In the genomic region with DNA sequence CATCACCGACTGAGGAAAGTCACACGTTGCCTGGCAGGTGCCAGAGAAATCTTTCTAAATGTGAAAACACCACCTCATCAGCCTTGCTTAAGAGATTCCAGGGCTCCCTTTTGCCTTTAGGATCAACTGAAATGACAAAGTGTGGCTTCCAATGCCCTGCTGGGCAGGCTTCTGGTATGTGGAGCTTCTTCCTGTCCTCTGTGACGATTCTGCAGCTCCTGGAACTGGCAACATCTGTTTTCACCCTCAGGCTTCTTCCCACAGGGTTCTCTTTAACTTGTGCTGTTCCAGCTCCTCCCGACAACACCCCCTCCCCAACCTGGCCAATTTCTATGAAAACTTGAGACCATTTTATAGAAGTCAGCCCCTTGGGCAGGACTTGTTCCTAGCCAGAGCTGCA, we compare ENCODE assay signal across 20 cellular contexts. TPM values are rescaled to one million over a fixed set of nuclear protein-coding genes. Genes with fewer than 3 reads are reported as not detected.
DNase-seq lines count a peak whose midpoint lies in the region; ATAC-seq, FAIRE-seq and TF ChIP-seq lines count a peak whose summit lies in the region.
"Had no signal": no experiment of that assay in that cellular context is flagged by ENCODE, and none has a peak within 500 bp of the region (broad histone marks: within the 10 kb centered on the region; RNA-seq: fewer than 3 reads in every experiment).

No MANE protein-coding gene starts in this region.

- peaks cover 37% of the 10 kb centered on the region for H3K27me3 Mint-ChIP-seq in nephron progenitor cell (ENCODE audit: low read depth, poor library complexity)
- H3K27me3 Mint-ChIP-seq in effector memory CD8-positive, alpha-beta T cell: peaks cover 41 to 73% of the 10 kb centered on the region in 2 donors
- H3K27me3 Mint-ChIP-seq in activated naive CD8-positive, alpha-beta T cell treated with anti-CD3 and anti-CD28 coated beads, Interleukin-2, amount 50 U/mL, for 24 hours: peaks cover 26% of the 10 kb centered on the region

- H3K4me1 Mint-ChIP-seq in nephron progenitor cell: peaks cover 61% of the 10 kb centered on the region
- peaks cover 4 to 5% of the 10 kb centered on the region in 2 donors for H3K4me1 Mint-ChIP-seq in effector memory CD8-positive, alpha-beta T cell (ENCODE audit: low read depth in 2 of 2)
- peaks cover 4% of the 10 kb centered on the region for H3K4me1 Mint-ChIP-seq in activated naive CD8-positive, alpha-beta T cell treated with anti-CD3 and anti-CD28 coated beads, Interleukin-2, amount 50 U/mL, for 24 hours

- DNase-seq in ELF-1 (ENCODE audit: low read depth, low spot score): peak; percentile 75
- DNase-seq in H1 (ENCODE audit: low read depth in 1 of 2, low spot score in 2 of 2): no peak
- no peak for DNase-seq in nephron progenitor cell
- DNase-seq in effector memory CD8-positive, alpha-beta T cell: no peak
- DNase-seq in esophagus muscularis mucosa (ENCODE audit: extremely low spot score): no peak
- no peak for DNase-seq in activated naive CD8-positive, alpha-beta T cell treated with anti-CD3 and anti-CD28 coated beads, Interleukin-2, amount 50 U/mL, for 24 hours
- DNase-seq in NCI-H2029 treated with DMSO at 0.1 percent for 48 hours (lab: John Stamatoyannopoulos, UW): no peak
- DNase-seq: 8988T; CD4-positive, alpha-beta memory T cell; DMS53; DND-41; EL; HCEC 1CT had no signal

- H3K9ac ChIP-seq in HUES64 (ENCODE audit: low read depth, low read length): no peak overlapping the region
- H3K9ac ChIP-seq in H1 (replicated peaks in 1 of 4; ENCODE audit: extremely low read depth in 1 of 4, low read depth in 3 of 4, low read length in 3 of 4): no peak overlapping the region
- H3K9ac ChIP-seq: BLaER1 had no signal

- no peak overlapping the region for H3K23ac ChIP-seq in H1 (ENCODE audit: insufficient read length)

- TF ChIP-seq POLR2A in H1 (IDR thresholded peaks at IDR 0.05; ENCODE audit: control extremely low read depth in 1 of 2, low read depth in 2 of 2, low read length in 2 of 2): no peak
- TF ChIP-seq POLR2A in esophagus muscularis mucosa (IDR thresholded peaks at IDR 0.05; ENCODE audit: low read depth): no peak

- H4K8ac ChIP-seq in H1 (ENCODE audit: extremely low read depth, insufficient read depth, low read length): no peak overlapping the region

- no peak overlapping the region for H3K14ac ChIP-seq in H1 (ENCODE audit: insufficient read length)

- no peaks in the 10 kb centered on the region for H3K36me3 Mint-ChIP-seq in nephron progenitor cell (ENCODE audit: low read depth)
- H3K36me3 Mint-ChIP-seq in effector memory CD8-positive, alpha-beta T cell (ENCODE audit: insufficient read depth): peaks cover 3% of the 10 kb centered on the region
- no peaks in the 10 kb centered on the region for H3K36me3 Mint-ChIP-seq in activated naive CD8-positive, alpha-beta T cell treated with anti-CD3 and anti-CD28 coated beads, Interleukin-2, amount 50 U/mL, for 24 hours (ENCODE audit: low read depth)
- H3K36me3 Mint-ChIP-seq: CD14-positive monocyte; CD4-positive, alpha-beta memory T cell had no signal

- H3K4me3 ChIP-seq in HUES64 (ENCODE audit: low read length) (no peak overlapping the region), H1 (ENCODE audit: extremely low read depth in 1 of 4, insufficient read depth in 2 of 4, low read depth in 3 of 4, low read length in 4 of 4) (no peak overlapping the region), esophagus muscularis mucosa (no peak overlapping the region)
- H3K4me3 ChIP-seq: BLaER1 had no signal

- peak overlapping the region; percentile 89 for H4K91ac ChIP-seq in H1 (replicated peaks; ENCODE audit: insufficient read length, low read length)

- peak overlapping the region; percentile 88 for H2BK120ac ChIP-seq in H1 (replicated peaks; ENCODE audit: low read depth, low read length)

- H2BK12ac ChIP-seq in H1 (ENCODE audit: low read depth, low read length): peak overlapping the region; percentile 98; the same call in 1 of the 2 replicates

- no peaks in the 10 kb centered on the region for H3K79me2 ChIP-seq in H1 (ENCODE audit: control insufficient read depth in 1 of 2, insufficient read depth in 2 of 2, low read length in 2 of 2)

- no peak overlapping the region for H3K4me3 Mint-ChIP-seq in nephron progenitor cell
- no peak overlapping the region for H3K4me3 Mint-ChIP-seq in effector memory CD8-positive, alpha-beta T cell
- no peak overlapping the region for H3K4me3 Mint-ChIP-seq in activated naive CD8-positive, alpha-beta T cell treated with anti-CD3 and anti-CD28 coated beads, Interleukin-2, amount 50 U/mL, for 24 hours
- H3K4me3 Mint-ChIP-seq: CD14-positive monocyte; CD4-positive, alpha-beta memory T cell had no signal

- H3K27ac ChIP-seq in HUES64 (ENCODE audit: low read depth, low read length): peak overlapping the region; percentile 37; the same call in 1 of the 2 replicates
- no peak overlapping the region for H3K27ac ChIP-seq in H1 (ENCODE audit: low read depth, low read length)
- H3K27ac ChIP-seq in esophagus muscularis mucosa (replicated peaks in 1 of 4): no peak overlapping the region
- H3K27ac ChIP-seq: BLaER1 had no signal

- CTCF ChIA-PET in H1 (lab: Charles Lee; ENCODE audit: partially characterized antibody): interaction anchor here (0.6 to 24.6 kb wide), 11 partner anchors 12 to 354 kb away, joined by 3 to 476 read pairs (median 4); partner anchors contain the start of gene TPPP3

- H2AFZ ChIP-seq in H1 (ENCODE audit: low read length): no peak overlapping the region

- no peak for TF ChIP-seq RAD21 in H1 (IDR thresholded peaks at IDR 0.05 in 1 of 2, conservative IDR thresholded peaks at IDR 0.05 in 1 of 2; ENCODE audit: low read depth in 2 of 2, low read length in 2 of 2)

- peaks cover under 1% of the 10 kb centered on the region; the same call in 1 of the 2 replicates for H3K23me2 ChIP-seq in H1 (ENCODE audit: low read depth, low read length)

- intact Hi-C loops in esophagus muscularis mucosa (cut with DNase I): no loop called here

- H3K9me3 ChIP-seq in HUES64 (ENCODE audit: insufficient read depth, low read depth, low read length) (no peaks in the 10 kb centered on the region), H1 (ENCODE audit: insufficient read depth in 2 of 2, low read depth in 1 of 2, low read length in 1 of 2) (no peaks in the 10 kb centered on the region), esophagus muscularis mucosa (no peaks in the 10 kb centered on the region)
- H3K9me3 ChIP-seq: BLaER1 had no signal

- H2AK5ac ChIP-seq in H1 (ENCODE audit: low read depth, low read length): peak overlapping the region; percentile 82; the same call in 1 of the 2 replicates

- no peak overlapping the region for H3K56ac ChIP-seq in H1 (replicated peaks; ENCODE audit: insufficient read length, low read depth, low read length)

- no peak for ATAC-seq in effector memory CD8-positive, alpha-beta T cell (replicated peaks)
- no peak for ATAC-seq in activated naive CD8-positive, alpha-beta T cell treated with anti-CD3 and anti-CD28 coated beads, Interleukin-2, amount 50 U/mL, for 24 hours

- TF ChIP-seq EP300 in H1 (IDR thresholded peaks at IDR 0.05; ENCODE audit: borderline replicate concordance in 1 of 2, low read depth in 2 of 2, low read length in 2 of 2): no peak
- TF ChIP-seq EP300 in esophagus muscularis mucosa (IDR thresholded peaks at IDR 0.05): no peak

- H3K27me3 ChIP-seq in HUES64 (ENCODE audit: insufficient read depth, low read length) (no peaks in the 10 kb centered on the region; the same call in 1 of the 2 replicates), H1 (replicated peaks in 1 of 4; ENCODE audit: control insufficient read depth in 3 of 4, extremely low read depth in 1 of 4, insufficient read depth in 3 of 4, low read length in 3 of 4) (no peaks in the 10 kb centered on the region; a peak in 1 of 7 replicates), esophagus muscularis mucosa (peaks cover 0 to 16% (median 0%) of the 10 kb centered on the region in 4 donors)

- H3K4me1 ChIP-seq in HUES64 (ENCODE audit: insufficient read depth, low read length) (peaks cover 34% of the 10 kb centered on the region), H1 (replicated peaks in 1 of 4; ENCODE audit: control insufficient read depth in 3 of 4, insufficient read depth in 4 of 4, low read length in 3 of 4) (peaks cover 20 to 34% (median 27%) of the 10 kb centered on the region in 4 experiments), esophagus muscularis mucosa (peaks cover 4 to 8% (median 5%) of the 10 kb centered on the region in 4 donors)

- 67% methylated on average over 4 of the region's 4 CpGs for WGBS in HUES64
- WGBS in H1 (ENCODE audit: extremely low coverage in 1 of 2, insufficient coverage in 1 of 2, insufficient read length in 1 of 2, insufficient replicate concordance in 2 of 2, low coverage in 1 of 2, low lambda C conversion rate in 2 of 2, missing lambda C conversion rate in 1 of 2), 2 experiments: 76% methylated on average over 4 of the region's 4 CpGs; no CpG with 5 or more reads in 1 of the 2 experiments
- 88% methylated on average over 4 of the region's 4 CpGs for WGBS in esophagus muscularis mucosa

- no peaks in the 10 kb centered on the region; the same call in 1 of the 2 replicates for H3K79me1 ChIP-seq in H1 (ENCODE audit: low read depth, low read length)

- peak overlapping the region; percentile 88 for H3K18ac ChIP-seq in H1 (ENCODE audit: extremely low read depth, low read length)

- peak overlapping the region; percentile 96 for H2BK20ac ChIP-seq in H1 (ENCODE audit: low read length)

- H2BK15ac ChIP-seq in H1 (ENCODE audit: low read length): 0 out of 2 replicates have a peak overlapping the region, but pooled peaks have one; percentile 46

- H4K20me1 ChIP-seq in H1 (replicated peaks in 1 of 2; ENCODE audit: control insufficient read depth in 1 of 2, insufficient read depth in 2 of 2, low read length in 2 of 2): no peaks in the 10 kb centered on the region
- H4K20me1 ChIP-seq: BLaER1 had no signal

- H3K4ac ChIP-seq in H1 (replicated peaks; ENCODE audit: insufficient read length, low read depth, low read length): peak overlapping the region; percentile 57

- FAIRE-seq in H1 (lab: Jason Lieb, UNC): no peak
- FAIRE-seq: G401.6, GM12892 had no signal

- no peak for TF ChIP-seq CTCF in H1 (IDR thresholded peaks at IDR 0.05; ENCODE audit: control extremely low read depth in 1 of 3, insufficient read depth in 1 of 3, low read depth in 1 of 3, low read length in 3 of 3)
- TF ChIP-seq CTCF in nephron progenitor cell (IDR thresholded peaks at IDR 0.05): no peak
- no peak for TF ChIP-seq CTCF in esophagus muscularis mucosa (IDR thresholded peaks at IDR 0.05)

- H4K5ac ChIP-seq in H1 (ENCODE audit: insufficient read length, low read depth, low read length): no peak overlapping the region

- peak overlapping the region; percentile 39 for H3K27ac Mint-ChIP-seq in nephron progenitor cell
- no peak overlapping the region for H3K27ac Mint-ChIP-seq in effector memory CD8-positive, alpha-beta T cell
- H3K27ac Mint-ChIP-seq in activated naive CD8-positive, alpha-beta T cell treated with anti-CD3 and anti-CD28 coated beads, Interleukin-2, amount 50 U/mL, for 24 hours: no peak overlapping the region
- H3K27ac Mint-ChIP-seq: CD14-positive monocyte; CD4-positive, alpha-beta memory T cell had no signal

- peak overlapping the region; percentile 89 for H2BK5ac ChIP-seq in H1 (ENCODE audit: low read depth, low read length)

- peak overlapping the region in 1 of 2 experiments; percentile 34; a peak in 1 of 4 replicates for H3K4me2 ChIP-seq in H1 (ENCODE audit: insufficient read depth in 1 of 2, low read depth in 2 of 2, low read length in 2 of 2)
- H3K4me2 ChIP-seq: BLaER1 had no signal

- H3K9me3 Mint-ChIP-seq in nephron progenitor cell: no peaks in the 10 kb centered on the region
- H3K9me3 Mint-ChIP-seq in effector memory CD8-positive, alpha-beta T cell: no peaks in the 10 kb centered on the region
- H3K9me3 Mint-ChIP-seq in activated naive CD8-positive, alpha-beta T cell treated with anti-CD3 and anti-CD28 coated beads, Interleukin-2, amount 50 U/mL, for 24 hours: no peaks in the 10 kb centered on the region
- H3K9me3 Mint-ChIP-seq: CD4-positive, alpha-beta memory T cell had no signal

- no peaks in the 10 kb centered on the region for H3K36me3 ChIP-seq in HUES64 (ENCODE audit: insufficient read depth, low read length)
- no peaks in the 10 kb centered on the region for H3K36me3 ChIP-seq in H1 (ENCODE audit: control insufficient read depth in 2 of 4, insufficient read depth in 4 of 4, low read length in 3 of 4)
- H3K36me3 ChIP-seq in esophagus muscularis mucosa: no peaks in the 10 kb centered on the region
- H3K36me3 ChIP-seq: BLaER1 had no signal

- POLR2A ChIA-PET in H1 (lab: Charles Lee; ENCODE audit: partially characterized antibody): interaction anchor here (1.1 to 2.7 kb wide), 4 partner anchors 10 to 187 kb away, joined by 3 to 16 read pairs (median 3); partner anchors contain the start of gene HSD11B2

RNA-seq across cellular contexts. Expression of gene ZDHHC1, which starts 4.8 kb away (rescaled TPM):
- 1.4 TPM for polyA plus RNA-seq in HUES64 (2013, experiment 1 of 2)
- polyA plus RNA-seq in HUES64 (2013, experiment 2 of 2): 3.0 TPM
- 3.1 and 3.5 TPM in 2 replicates for total RNA-seq in H1 (2021; fragmentation: NEBNext Ultra II Directional; extraction: Animal tissue kit (Norgen Biotek cat#: 25700))
- polyA plus RNA-seq in H1 (2011; rRNA removed): 4.9 and 7.5 TPM in 2 replicates
- 4.4 TPM for polyA plus RNA-seq in H1 (2011; cell fraction: cytosol; rRNA removed)
- 11.3 TPM for polyA plus RNA-seq in H1 (2011; cell fraction: nucleus; rRNA removed)
- polyA plus RNA-seq in H1 (2012, experiment 1 of 2): 2.6 to 5.3 TPM (median 3.4 TPM) in 4 replicates
- 2.2 TPM for polyA plus RNA-seq in H1 (2012, experiment 2 of 2)
- 3.5 TPM for polyA plus RNA-seq in H1 (2013, experiment 1 of 2)
- 3.4 TPM for polyA plus RNA-seq in H1 (2013, experiment 2 of 2)
- polyA minus RNA-seq in H1 (2011; rRNA and poly(A)+ RNA removed): 4.4 and 5.2 TPM in 2 replicates
- 2.8 TPM for polyA minus RNA-seq in H1 (2011; cell fraction: cytosol; rRNA and poly(A)+ RNA removed)
- polyA minus RNA-seq in H1 (2011; cell fraction: nucleus; rRNA and poly(A)+ RNA removed): 10.0 TPM
- 10 to 100 TPM; 11.6 to 27.5 (median 20.8) TPM for total RNA-seq in esophagus muscularis mucosa
- total RNA-seq: CD4-positive, alpha-beta memory T cell had no signal
- polyA plus RNA-seq: CD4-positive, alpha-beta memory T cell had no signal

RNA-seq across cellular contexts. Expression of gene HSD11B2, which starts 9.9 kb away (rescaled TPM):
- 17.2 TPM for polyA plus RNA-seq in HUES64 (2013, experiment 1 of 2)
- 18.0 TPM for polyA plus RNA-seq in HUES64 (2013, experiment 2 of 2)
- 25.9 and 28.7 TPM in 2 replicates for total RNA-seq in H1 (2021; fragmentation: NEBNext Ultra II Directional; extraction: Animal tissue kit (Norgen Biotek cat#: 25700))
- polyA plus RNA-seq in H1 (2011; rRNA removed): 32.9 and 41.9 TPM in 2 replicates
- 27.5 TPM for polyA plus RNA-seq in H1 (2011; cell fraction: cytosol; rRNA removed)
- polyA plus RNA-seq in H1 (2011; cell fraction: nucleus; rRNA removed): 43.8 TPM
- 33.8 to 46.5 TPM (median 42.5 TPM) in 4 replicates for polyA plus RNA-seq in H1 (2012, experiment 1 of 2)
- 32.9 TPM for polyA plus RNA-seq in H1 (2012, experiment 2 of 2)
- polyA plus RNA-seq in H1 (2013, experiment 1 of 2): 52.3 TPM
- polyA plus RNA-seq in H1 (2013, experiment 2 of 2): 54.7 TPM
- 13.5 and 16.7 TPM in 2 replicates for polyA minus RNA-seq in H1 (2011; rRNA and poly(A)+ RNA removed)
- 22.1 TPM for polyA minus RNA-seq in H1 (2011; cell fraction: cytosol; rRNA and poly(A)+ RNA removed)
- 16.5 TPM for polyA minus RNA-seq in H1 (2011; cell fraction: nucleus; rRNA and poly(A)+ RNA removed)
- 1 to 10 TPM in 2 of 4 donors, under 1 TPM in 1, not detected in 1; 0.42 to 2.2 (median 1.1) TPM for total RNA-seq in esophagus muscularis mucosa
- total RNA-seq: CD4-positive, alpha-beta memory T cell had no signal
- polyA plus RNA-seq: AG04450, CD14-positive monocyte had no signal

RNA-seq across cellular contexts. Expression of gene TPPP3, which starts 27.7 kb away (rescaled TPM):
- 0.80 TPM for polyA plus RNA-seq in HUES64 (2013, experiment 1 of 2)
- 1.3 TPM for polyA plus RNA-seq in HUES64 (2013, experiment 2 of 2)
- total RNA-seq in H1 (2021; fragmentation: NEBNext Ultra II Directional; extraction: Animal tissue kit (Norgen Biotek cat#: 25700)): 0.61 and 1.0 TPM in 2 replicates
- polyA plus RNA-seq in H1 (2011; rRNA removed): 0.77 and 1.3 TPM in 2 replicates
- polyA plus RNA-seq in H1 (2011; cell fraction: cytosol; rRNA removed): 1.4 TPM
- polyA plus RNA-seq in H1 (2011; cell fraction: nucleus; rRNA removed): 1.4 TPM
- polyA plus RNA-seq in H1 (2012, experiment 1 of 2): 0.70 to 1.4 TPM (median 0.81 TPM) in 4 replicates
- polyA plus RNA-seq in H1 (2012, experiment 2 of 2): 0.79 TPM
- polyA plus RNA-seq in H1 (2013, experiment 1 of 2): 0.51 TPM
- polyA plus RNA-seq in H1 (2013, experiment 2 of 2): 0.39 TPM
- polyA minus RNA-seq in H1 (2011; rRNA and poly(A)+ RNA removed): 0.34 TPM in 1 of 2 replicates, not detected in the other
- polyA minus RNA-seq in H1 (2011; cell fraction: cytosol; rRNA and poly(A)+ RNA removed): not detected
- 1.1 TPM for polyA minus RNA-seq in H1 (2011; cell fraction: nucleus; rRNA and poly(A)+ RNA removed)
- total RNA-seq in esophagus muscularis mucosa: 100 to 1,000 TPM in 1 of 4 donors, 10 to 100 TPM in 3; 32.0 to 116 (median 41.3) TPM
- total RNA-seq: CD4-positive, alpha-beta memory T cell; H4 had no signal
- polyA plus RNA-seq: CD4-positive, alpha-beta memory T cell had no signal

RNA-seq across cellular contexts. Expression of gene ATP6V0D1, which starts 59.9 kb away (rescaled TPM):
- 49.9 TPM for polyA plus RNA-seq in HUES64 (2013, experiment 1 of 2)
- 45.5 TPM for polyA plus RNA-seq in HUES64 (2013, experiment 2 of 2)
- 47.3 and 54.1 TPM in 2 replicates for total RNA-seq in H1 (2021; fragmentation: NEBNext Ultra II Directional; extraction: Animal tissue kit (Norgen Biotek cat#: 25700))
- 129 and 134 TPM in 2 replicates for polyA plus RNA-seq in H1 (2011; rRNA removed)
- polyA plus RNA-seq in H1 (2011; cell fraction: cytosol; rRNA removed): 97.9 TPM
- polyA plus RNA-seq in H1 (2011; cell fraction: nucleus; rRNA removed): 86.5 TPM
- 59.5 to 74.0 TPM (median 72.1 TPM) in 4 replicates for polyA plus RNA-seq in H1 (2012, experiment 1 of 2)
- 94.8 TPM for polyA plus RNA-seq in H1 (2012, experiment 2 of 2)
- 31.6 TPM for polyA plus RNA-seq in H1 (2013, experiment 1 of 2)
- polyA plus RNA-seq in H1 (2013, experiment 2 of 2): 32.0 TPM
- 122 and 161 TPM in 2 replicates for polyA minus RNA-seq in H1 (2011; rRNA and poly(A)+ RNA removed)
- 41.3 TPM for polyA minus RNA-seq in H1 (2011; cell fraction: cytosol; rRNA and poly(A)+ RNA removed)
- 29.7 TPM for polyA minus RNA-seq in H1 (2011; cell fraction: nucleus; rRNA and poly(A)+ RNA removed)
- 100 to 1,000 TPM; 103 to 131 (median 119) TPM for total RNA-seq in esophagus muscularis mucosa

Comparison
In these comparisons a context has a peak if more than half of its experiments do, and no peak if none do; other contexts are left out.
1. RNA of gene TPPP3, which starts 27.7 kb away (total RNA-seq): 32.0 to 116 TPM in esophagus muscularis mucosa; 0.61 to 1.0 TPM in H1; every median in the first group is over 10 times any median in the second.